10 cellular contexts compared by ENCODE assay signal in the genomic region with DNA sequence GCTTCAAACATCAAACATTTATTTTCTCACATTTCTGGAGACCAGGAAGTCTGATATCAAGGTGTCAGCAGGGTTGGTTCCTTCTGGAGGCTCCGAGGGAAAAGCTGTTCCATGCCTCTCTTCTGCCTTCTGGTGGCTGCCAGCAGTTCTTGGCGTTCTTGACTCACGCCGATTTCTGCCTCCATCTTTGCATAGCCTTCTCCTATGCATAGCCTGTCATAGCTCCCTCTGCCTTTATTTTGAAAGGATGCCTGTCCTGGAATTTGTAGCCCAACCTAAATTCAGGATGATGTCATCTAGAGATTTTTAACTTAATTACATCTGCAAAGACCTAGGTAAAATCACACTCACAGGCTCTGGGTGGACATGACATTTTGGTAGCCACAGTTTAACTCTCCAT.
DNase-seq lines count a peak whose midpoint lies in the region; ATAC-seq and TF ChIP-seq lines count a peak whose summit lies in the region.
"Had no signal": no experiment of that assay in that cellular context is flagged by ENCODE, and none has a peak within 500 bp of the region (broad histone marks: within the 10 kb centered on the region; RNA-seq: fewer than 3 reads in every experiment).

No MANE protein-coding gene starts in this region.

- BruUV-seq in PC-3 (replicated peaks; lab: Mats Ljungman, UMichigan) = no TSS peak

- H3K36me3 ChIP-seq in PC-3 (ENCODE audit: low read depth, low read length) = peaks cover 87% of the 10 kb centered on the region

- peak overlapping the region; percentile 80 for H3K27ac Mint-ChIP-seq in activated CD4-positive, alpha-beta T cell treated with anti-CD3 and anti-CD28 coated beads for 36 hours

- DNase-seq in activated CD4-positive, alpha-beta T cell treated with anti-CD3 and anti-CD28 coated beads for 36 hours = no peak
- DNase-seq in activated CD4-positive, alpha-beta T cell treated with anti-CD3 and anti-CD28 coated beads, Interleukin-2, amount 50 U/mL, for 48 hours = no peak
- DNase-seq in PC-3 (no peak), epithelial cell of esophagus (ENCODE audit: low read depth) (no peak), retinal pigment epithelial cell (ENCODE audit: low read depth) (no peak)
- DNase-seq: esophagus squamous epithelium, Right ventricle myocardium superior had no signal

- no peaks in the 10 kb centered on the region for H3K9me2 ChIP-seq in PC-3 (replicated peaks; ENCODE audit: low read length)

- POLR2A ChIA-PET in activated CD4-positive, alpha-beta T cell treated with anti-CD3 and anti-CD28 coated beads for 36 hours (lab: Charles Lee) = interaction anchor here (1.8 kb wide), 1 partner anchor 10 kb away, joined by 7 read pairs; no protein-coding TSS in a partner anchor
- POLR2A ChIA-PET in PC-3 (lab: Charles Lee; ENCODE audit: unreplicated experiment) = no interaction called here

- H3K9ac ChIP-seq in PC-3 (ENCODE audit: low read length) = no peak overlapping the region

- H3K4me3 ChIP-seq in PC-3 (ENCODE audit: low read length) = no peak overlapping the region
- H3K4me3 ChIP-seq in epithelial cell of esophagus (ENCODE audit: low read length) = no peak overlapping the region
- no peak overlapping the region for H3K4me3 ChIP-seq in retinal pigment epithelial cell (ENCODE audit: low read length)
- H3K4me3 ChIP-seq: esophagus squamous epithelium had no signal

- H3K27me3 ChIP-seq in PC-3 (ENCODE audit: low read length) = no peaks in the 10 kb centered on the region
- H3K27me3 ChIP-seq: esophagus squamous epithelium had no signal

- peaks cover 93% of the 10 kb centered on the region for H3K36me3 Mint-ChIP-seq in activated CD4-positive, alpha-beta T cell treated with anti-CD3 and anti-CD28 coated beads for 36 hours (ENCODE audit: low read depth)

- no peaks in the 10 kb centered on the region for H3K9me3 Mint-ChIP-seq in activated CD4-positive, alpha-beta T cell treated with anti-CD3 and anti-CD28 coated beads for 36 hours (ENCODE audit: low read depth)

- no peak overlapping the region for H3K4me3 Mint-ChIP-seq in activated CD4-positive, alpha-beta T cell treated with anti-CD3 and anti-CD28 coated beads for 36 hours

- no peak overlapping the region for H3K4me2 ChIP-seq in PC-3 (ENCODE audit: low read length)

- peaks cover 7% of the 10 kb centered on the region; the same call in 1 of the 2 replicates for H3K79me2 ChIP-seq in PC-3 (ENCODE audit: low read length)

- H3F3A ChIP-seq in PC-3 (ENCODE audit: low read length, unreplicated experiment) = no peaks in the 10 kb centered on the region

- CTCF ChIA-PET in activated CD4-positive, alpha-beta T cell treated with anti-CD3 and anti-CD28 coated beads for 36 hours (lab: Charles Lee) = interaction anchor here (0.7 to 5.6 kb wide), 5 partner anchors 10 to 223 kb away, joined by 3 to 40 read pairs (median 5); no protein-coding TSS in a partner anchor
- CTCF ChIA-PET in PC-3 (lab: Charles Lee) = no interaction called here

- no peaks in the 10 kb centered on the region for H3K27me3 Mint-ChIP-seq in activated CD4-positive, alpha-beta T cell treated with anti-CD3 and anti-CD28 coated beads for 36 hours

- intact Hi-C loops in activated CD4-positive, alpha-beta T cell treated with anti-CD3 and anti-CD28 coated beads for 36 hours (cut with DNase I, micrococcal nuclease) = loop anchor here (1.0 to 10.0 kb wide), 7 partner anchors 60 to 1164 kb away; a partner anchor contains a TSS
- intact Hi-C loops in PC-3 (cut with micrococcal nuclease) = loop anchor here (10.0 kb wide), 1 partner anchor 54 kb away; no protein-coding TSS in a partner anchor

- no peaks in the 10 kb centered on the region for H4K20me1 ChIP-seq in PC-3 (ENCODE audit: low read length)

- peaks cover 71% of the 10 kb centered on the region for H3K4me1 Mint-ChIP-seq in activated CD4-positive, alpha-beta T cell treated with anti-CD3 and anti-CD28 coated beads for 36 hours

- no peaks in the 10 kb centered on the region for H3K9me3 ChIP-seq in PC-3 (ENCODE audit: low read length)
- H3K9me3 ChIP-seq: esophagus squamous epithelium had no signal

- H2AFZ ChIP-seq in PC-3 (ENCODE audit: low read length) = no peak overlapping the region

- no peaks in the 10 kb centered on the region for H3K4me1 ChIP-seq in PC-3 (ENCODE audit: insufficient read depth, low read length)
- H3K4me1 ChIP-seq: esophagus squamous epithelium had no signal

- peak; percentile 40; the same call in 1 of the 2 replicates for TF ChIP-seq CTCF in PC-3 (conservative IDR thresholded peaks at IDR 0.05; ENCODE audit: low read depth, low read length)
- TF ChIP-seq CTCF in epithelial cell of esophagus (IDR thresholded peaks at IDR 0.05; ENCODE audit: insufficient read depth, low read depth, low read length, missing control alignments) = peak; percentile 29
- TF ChIP-seq CTCF in retinal pigment epithelial cell (conservative IDR thresholded peaks at IDR 0.05; ENCODE audit: low read depth, low read length) = peak; percentile 33

- no peak overlapping the region for H3K27ac ChIP-seq in PC-3 (ENCODE audit: low read length)
- H3K27ac ChIP-seq: esophagus squamous epithelium had no signal

- ATAC-seq in activated CD4-positive, alpha-beta T cell treated with anti-CD3 and anti-CD28 coated beads for 36 hours = no peak
- ATAC-seq in PC-3 (peak; percentile 27; the same call in 1 of the 2 replicates), GM18519 (IDR thresholded peaks at IDR 0.05; ENCODE audit: low FRiP score, unreplicated experiment) (no peak), HG02642 (IDR thresholded peaks at IDR 0.05; ENCODE audit: poor library complexity, unreplicated experiment) (no peak), GM21619 (IDR thresholded peaks at IDR 0.05; ENCODE audit: unreplicated experiment) (no peak)
